Comparison of ENCODE assay signal across 29 cellular contexts in genomic region chr7:83429493-83429892, GRCh38.
A peak's percentile ranks its signal among the peaks of the same experiment; 100 is the strongest.
DNase-seq lines count a peak whose midpoint lies in the region; ATAC-seq, FAIRE-seq and TF ChIP-seq lines count a peak whose summit lies in the region.
"Had no signal": no experiment of that assay in that cellular context is flagged by ENCODE, and none has a peak within 500 bp of the region (broad histone marks: within the 10 kb centered on the region; RNA-seq: fewer than 3 reads in every experiment).

No MANE protein-coding gene starts in this region.

- FAIRE-seq in GM12891 (lab: Jason Lieb, UNC) (no peak), HepG2 (lab: Jason Lieb, UNC) (no peak)
- FAIRE-seq: D721Med had no signal

- no peak for TF ChIP-seq CTCF in HepG2 (CRISPR knock-in tag; IDR thresholded peaks at IDR 0.05)

- H3K4me1 ChIP-seq in iPS-15b (ENCODE audit: control insufficient read depth, insufficient read depth, low read length) (peaks cover 27% of the 10 kb centered on the region), HepG2 (ENCODE audit: insufficient read depth, low read length) (no peaks in the 10 kb centered on the region)
- H3K4me1 ChIP-seq: body of pancreas, esophagus muscularis mucosa had no signal

- 0% methylated on average over 2 of the region's 2 CpGs for WGBS in HepG2 (ENCODE audit: low lambda C conversion rate)

- CTCF ChIA-PET in HepG2 (lab: Yijun Ruan, JAX; ENCODE audit: low intra/inter-chr PET ratio, low total read pairs) = no interaction called here

- intact Hi-C loops in HepG2 (cut with micrococcal nuclease; ENCODE audit: unreplicated experiment) = no loop called here

- H3K4me2 ChIP-seq in HepG2 (ENCODE audit: low read depth, low read length) = no peak overlapping the region
- H3K4me2 ChIP-seq: PC-9 had no signal

- H3K9me3 ChIP-seq in iPS-15b (ENCODE audit: control insufficient read depth, insufficient read depth, low read length) (no peaks in the 10 kb centered on the region), HepG2 (ENCODE audit: low read length) (no peaks in the 10 kb centered on the region)
- H3K9me3 ChIP-seq: body of pancreas, esophagus muscularis mucosa had no signal

- BruUV-seq in HepG2 (replicated peaks; lab: Mats Ljungman, UMichigan) = no TSS peak

- no peaks in the 10 kb centered on the region for H3K36me3 ChIP-seq in H7 (replicated peaks; ENCODE audit: control insufficient read depth, insufficient read depth, low read length)
- no peaks in the 10 kb centered on the region for H3K36me3 ChIP-seq in iPS-15b (ENCODE audit: control insufficient read depth, insufficient read depth, low read length)
- no peaks in the 10 kb centered on the region for H3K36me3 ChIP-seq in HepG2 (replicated peaks in 1 of 2; ENCODE audit: control insufficient read depth in 1 of 2, insufficient read depth in 2 of 2, low read length in 2 of 2)
- H3K36me3 ChIP-seq: esophagus muscularis mucosa had no signal

- TF ChIP-seq POLR2A in GM12891 (IDR thresholded peaks at IDR 0.05; ENCODE audit: low read depth, low read length) (no peak), HepG2 (IDR thresholded peaks at IDR 0.05; ENCODE audit: insufficient read depth in 1 of 2, low read depth in 2 of 2, low read length in 2 of 2) (no peak)

- no peak overlapping the region for H2AFZ ChIP-seq in HepG2 (ENCODE audit: low read length)
- H2AFZ ChIP-seq: PC-9 had no signal

- H3K27ac ChIP-seq in HepG2 (ENCODE audit: extremely low read length, insufficient read depth, low read length) = no peak overlapping the region
- H3K27ac ChIP-seq: body of pancreas, esophagus muscularis mucosa, PC-9 had no signal

- no peaks in the 10 kb centered on the region for H4K20me1 ChIP-seq in HepG2 (ENCODE audit: insufficient read depth, low read length)

- TF ChIP-seq EP300 in HepG2 (IDR thresholded peaks at IDR 0.05; ENCODE audit: low read depth in 2 of 2, low read length in 2 of 2) (no peak), HepG2 (CRISPR knock-in tag; IDR thresholded peaks at IDR 0.05; ENCODE audit: borderline replicate concordance) (no peak)

- in situ Hi-C loops in Caki2 (cut with HindIII; ENCODE audit: low pct_unique_long_range_greater_than_20kb, low sequenced_read_pairs) (no loop called here), HepG2 (cut with HindIII; ENCODE audit: extremely low pct_ligation_motif_present, low pct_unique_long_range_greater_than_20kb) (no loop called here)

- no peak for ATAC-seq in HG03025 (IDR thresholded peaks at IDR 0.05; ENCODE audit: low FRiP score, unreplicated experiment)
- ATAC-seq in HepG2 = no peak
- no peak for ATAC-seq in HG02623 (IDR thresholded peaks at IDR 0.05; ENCODE audit: unreplicated experiment)
- ATAC-seq: activated CD4-positive, alpha-beta T cell treated with anti-CD3 and anti-CD28 coated beads for 36 hours; activated CD8-positive, alpha-beta T cell treated with anti-CD3 and anti-CD28 coated beads for 36 hours; body of pancreas; left cardiac atrium; natural killer cell treated with Interleukin-12 subunit alpha and Interleukin-12 subunit beta and Interleukin-15 and Interleukin-18, amount 100 ng/mL, for 72 hours had no signal

- no peaks in the 10 kb centered on the region for H3K79me2 ChIP-seq in HepG2 (ENCODE audit: insufficient read depth, low read length)

- TF ChIP-seq RAD21 in HepG2 (CRISPR knock-in tag; IDR thresholded peaks at IDR 0.05) = no peak

- POLR2A ChIA-PET in HepG2 (lab: Yijun Ruan, JAX) = no interaction called here

- H3K9ac ChIP-seq in iPS-15b (ENCODE audit: low read depth, low read length) = peak overlapping the region; percentile 28
- H3K9ac ChIP-seq in HepG2 (ENCODE audit: insufficient read depth, low read depth, low read length) = no peak overlapping the region

- H3K4me3 ChIP-seq in H7 (ENCODE audit: insufficient read depth, low read depth, low read length) = no peak overlapping the region
- H3K4me3 ChIP-seq in iPS-15b (ENCODE audit: low read depth, low read length) = peak overlapping the region; percentile 16
- no peak overlapping the region for H3K4me3 ChIP-seq in HepG2 (replicated peaks in 1 of 3; ENCODE audit: insufficient read depth in 1 of 3, low read depth in 2 of 3, low read length in 3 of 3)
- H3K4me3 ChIP-seq: body of pancreas, esophagus muscularis mucosa, PC-9 had no signal

- DNase-seq in Caki2 (ENCODE audit: low read depth) (peak; percentile 15), H7 (peak; percentile 44), RPMI7951 (ENCODE audit: low read depth) (peak; percentile 4), GM12891 (ENCODE audit: insufficient read length, low spot score) (no peak), HepG2 (ENCODE audit: low spot score) (no peak)
- DNase-seq: activated CD4-positive, alpha-beta T cell treated with anti-CD3 and anti-CD28 coated beads for 36 hours; activated CD8-positive, alpha-beta memory T cell treated with anti-CD3 and anti-CD28 coated beads, Interleukin-2, amount 50 U/mL, for 48 hours; activated CD8-positive, alpha-beta T cell treated with anti-CD3 and anti-CD28 coated beads for 36 hours; activated naive CD4-positive, alpha-beta T cell treated with anti-CD3 and anti-CD28 coated beads for 36 hours; body of pancreas; CD4-positive, alpha-beta T cell; foreskin fibroblast; GDM1; head of caudate nucleus; left cardiac atrium; NCI-H1092 treated with DMSO at 0.1 percent for 48 hours; NCI-H1694 treated with DMSO at 0.1 percent for 48 hours; NCI-H2171; NCI-H524; Right ventricle myocardium superior; stimulated activated CD4-positive, alpha-beta T cell treated with anti-CD3 and anti-CD28 coated beads, Interleukin-4, amount 100 ng/mL, for 4 hours; trophoblast cell had no signal

- H3K27me3 ChIP-seq in H7 (ENCODE audit: control insufficient read depth, insufficient read depth, low read length) = no peaks in the 10 kb centered on the region
- H3K27me3 ChIP-seq in iPS-15b (ENCODE audit: control insufficient read depth, insufficient read depth, low read length) = no peaks in the 10 kb centered on the region
- no peaks in the 10 kb centered on the region for H3K27me3 ChIP-seq in HepG2 (ENCODE audit: control insufficient read depth in 1 of 2, insufficient read depth in 2 of 2, low read length in 2 of 2)
- H3K27me3 ChIP-seq: body of pancreas, esophagus muscularis mucosa had no signal

TF ChIP-seq in GM12891, 5 proteins besides CTCF, POLR2A, EP300 and RAD21:
- TF ChIP-seq PAX5 (IDR thresholded peaks at IDR 0.05; ENCODE audit: insufficient read depth, low read length, severe bottlenecking) (no peak), SPI1 (IDR thresholded peaks at IDR 0.05; ENCODE audit: low read depth, low read length) (no peak), POLR2AphosphoS5 (IDR thresholded peaks at IDR 0.05; ENCODE audit: low read depth, low read length) (no peak)

TF ChIP-seq in HepG2, 621 proteins besides CTCF, POLR2A, EP300 and RAD21 (continues in another document):
- TF ChIP-seq MLXIP (CRISPR knock-in tag; IDR thresholded peaks at IDR 0.05; ENCODE audit: borderline replicate concordance) (no peak), CC2D1A (CRISPR knock-in tag; IDR thresholded peaks at IDR 0.05) (no peak), AGO1 (IDR thresholded peaks at IDR 0.05; ENCODE audit: low read depth, low read length, poor library complexity, severe bottlenecking) (no peak), NCOA1 (CRISPR knock-in tag; IDR thresholded peaks at IDR 0.05) (no peak), MYPOP (CRISPR knock-in tag; IDR thresholded peaks at IDR 0.05) (no peak), ZNF749 (CRISPR knock-in tag; IDR thresholded peaks at IDR 0.05; ENCODE audit: borderline replicate concordance) (no peak), RAD51 (IDR thresholded peaks at IDR 0.05; ENCODE audit: borderline replicate concordance) (no peak), ZFP36 (IDR thresholded peaks at IDR 0.05; ENCODE audit: borderline replicate concordance, low read depth, low read length, partially characterized antibody) (no peak), ISL2 (CRISPR knock-in tag; IDR thresholded peaks at IDR 0.05) (no peak), GATAD2A (CRISPR knock-in tag; IDR thresholded peaks at IDR 0.05) (no peak), ZNF556 (CRISPR knock-in tag; IDR thresholded peaks at IDR 0.05; ENCODE audit: borderline replicate concordance) (no peak), THAP11 (CRISPR knock-in tag; IDR thresholded peaks at IDR 0.05) (no peak)

Comparison
In these comparisons a context has a peak if more than half of its experiments do, and no peak if none do; other contexts are left out.
1. DNase-seq: peak in Caki2 (single experiment), H7 (single experiment) and RPMI7951 (single experiment); none in GM12891 (single experiment) and HepG2 (single experiment).